In the genomic region with DNA sequence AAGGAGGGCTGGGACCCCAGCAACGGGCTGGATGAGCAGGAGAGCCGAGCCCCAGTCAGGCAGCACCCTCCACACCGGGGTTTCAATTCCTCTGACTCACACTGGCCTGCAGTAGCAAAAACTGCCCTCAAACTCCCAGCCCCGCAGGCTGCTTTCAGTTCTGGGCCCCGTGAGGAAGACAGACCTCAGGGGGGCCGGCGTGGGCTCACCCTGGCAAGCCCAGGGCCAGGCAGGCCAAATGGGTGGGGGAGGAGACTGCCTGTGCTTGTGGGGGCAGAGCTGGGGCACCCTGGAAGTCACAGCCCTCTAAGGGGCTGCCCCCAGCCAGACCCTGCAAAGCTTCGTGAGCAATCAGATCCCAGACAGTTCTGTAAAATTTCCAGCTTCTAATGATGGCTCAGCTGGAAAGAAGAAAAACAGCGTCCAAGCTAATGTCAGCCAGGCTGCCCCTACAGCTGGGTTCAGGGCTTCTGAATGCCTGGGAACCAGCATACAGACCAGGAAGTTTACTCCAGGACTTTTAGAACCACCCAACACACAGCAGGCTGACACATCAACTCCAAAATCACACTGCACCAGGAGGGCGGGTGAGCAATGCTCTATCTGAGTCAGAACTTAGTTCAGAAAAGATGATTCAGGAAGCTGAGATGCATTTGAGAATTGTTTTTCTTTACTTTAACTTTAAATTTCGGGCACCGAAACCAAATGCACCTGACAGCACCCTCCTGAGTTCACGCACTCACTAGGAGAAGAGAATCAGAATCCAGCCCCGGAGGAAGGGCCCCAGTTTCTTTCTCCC, we compare ENCODE assay signal across 8 cellular contexts. TPM values are rescaled to one million over a fixed set of nuclear protein-coding genes. Genes with fewer than 3 reads are reported as not detected.
DNase-seq lines count a peak whose midpoint lies in the region; ATAC-seq and TF ChIP-seq lines count a peak whose summit lies in the region.

No MANE protein-coding gene starts in this region.

- POLR2A ChIA-PET in activated CD4-positive, alpha-beta T cell treated with anti-CD3 and anti-CD28 coated beads, Interleukin-2, amount 10 ng/mL, durations not matched to agents 7 days and 5 days (lab: Charles Lee), result no interaction called here

- DNase-seq in AG09309 (ENCODE audit: low read depth) (peak; percentile 28), memory B cell (ENCODE audit: low spot score in 2 of 2) (no peak), NCI-H146 treated with DMSO at 0.1 percent for 48 hours (lab: John Stamatoyannopoulos, UW; ENCODE audit: unreplicated experiment) (no peak), NCI-H1105 treated with DMSO at 0.1 percent for 48 hours (lab: John Stamatoyannopoulos, UW) (no peak), NCI-H1694 (lab: John Stamatoyannopoulos, UW) (no peak)
- DNase-seq in activated CD4-positive, alpha-beta T cell treated with anti-CD3 and anti-CD28 coated beads, Interleukin-2, amount 10 ng/mL, durations not matched to agents 7 days and 5 days, result no peak

- H3K4me3 Mint-ChIP-seq in activated CD4-positive, alpha-beta T cell treated with anti-CD3 and anti-CD28 coated beads, Interleukin-2, amount 10 ng/mL, durations not matched to agents 7 days and 5 days, result no peak overlapping the region
- peak overlapping the region; percentile 64 for H3K4me3 Mint-ChIP-seq in memory B cell

- no peak for TF ChIP-seq CTCF in AG09309 (IDR thresholded peaks at IDR 0.05; ENCODE audit: control insufficient read depth, insufficient read depth, low read depth, low read length, missing control alignments)

- no peaks in the 10 kb centered on the region for H3K27me3 Mint-ChIP-seq in activated CD4-positive, alpha-beta T cell treated with anti-CD3 and anti-CD28 coated beads, Interleukin-2, amount 10 ng/mL, durations not matched to agents 7 days and 5 days
- H3K27me3 Mint-ChIP-seq in memory B cell, result no peaks in the 10 kb centered on the region

- no peaks in the 10 kb centered on the region for H3K9me3 Mint-ChIP-seq in activated CD4-positive, alpha-beta T cell treated with anti-CD3 and anti-CD28 coated beads, Interleukin-2, amount 10 ng/mL, durations not matched to agents 7 days and 5 days
- H3K9me3 Mint-ChIP-seq in memory B cell, result no peaks in the 10 kb centered on the region

- CTCF ChIA-PET in activated CD4-positive, alpha-beta T cell treated with anti-CD3 and anti-CD28 coated beads, Interleukin-2, amount 10 ng/mL, durations not matched to agents 7 days and 5 days (lab: Charles Lee), result no interaction called here

- peaks cover 44% of the 10 kb centered on the region for H3K4me1 Mint-ChIP-seq in activated CD4-positive, alpha-beta T cell treated with anti-CD3 and anti-CD28 coated beads, Interleukin-2, amount 10 ng/mL, durations not matched to agents 7 days and 5 days
- H3K4me1 Mint-ChIP-seq in memory B cell, result peaks cover 70% of the 10 kb centered on the region

- H3K36me3 Mint-ChIP-seq in activated CD4-positive, alpha-beta T cell treated with anti-CD3 and anti-CD28 coated beads, Interleukin-2, amount 10 ng/mL, durations not matched to agents 7 days and 5 days (ENCODE audit: low read depth), result peaks cover 34% of the 10 kb centered on the region
- peaks cover 23% of the 10 kb centered on the region for H3K36me3 Mint-ChIP-seq in memory B cell

- H3K27ac Mint-ChIP-seq in activated CD4-positive, alpha-beta T cell treated with anti-CD3 and anti-CD28 coated beads, Interleukin-2, amount 10 ng/mL, durations not matched to agents 7 days and 5 days, result peak overlapping the region; percentile 16
- H3K27ac Mint-ChIP-seq in memory B cell, result peak overlapping the region; percentile 99

- H3K4me3 ChIP-seq in AG09309 (ENCODE audit: control insufficient read depth, low read depth, low read length), result no peak overlapping the region

- ATAC-seq in GM18907 (IDR thresholded peaks at IDR 0.05; ENCODE audit: unreplicated experiment) (peak; percentile 46), HG03064 (IDR thresholded peaks at IDR 0.05; ENCODE audit: low read depth, unreplicated experiment) (peak; percentile 47), memory B cell (ENCODE audit: low read depth) (peak; percentile 27)

RNA-seq across cellular contexts. Expression of gene LPCAT1, which starts 34.7 kb away (rescaled TPM):
- 10 to 100 TPM; 69.5 to 77.0 TPM for total RNA-seq in activated CD4-positive, alpha-beta T cell treated with anti-CD3 and anti-CD28 coated beads, Interleukin-2, amount 10 ng/mL, durations not matched to agents 7 days and 5 days

RNA-seq across cellular contexts. Expression of gene SLC6A3, which starts 43.8 kb away (rescaled TPM):
- total RNA-seq in activated CD4-positive, alpha-beta T cell treated with anti-CD3 and anti-CD28 coated beads, Interleukin-2, amount 10 ng/mL, durations not matched to agents 7 days and 5 days, result under 1 TPM in 1 of 2 experiments, not detected in 1; 0.08 TPM
